In genomic region chr19:39410620-39411005, GRCh38 we compare ENCODE assay signal across 1 cellular context.
TF ChIP-seq lines count a peak whose summit lies in the region.

No MANE protein-coding gene starts in this region.

TF ChIP-seq in H1, 55 proteins besides CTCF, POLR2A, EP300 and RAD21:
- TF ChIP-seq RBBP5 (IDR thresholded peaks at IDR 0.05; ENCODE audit: borderline replicate concordance, low read depth, low read length) (no peak), SRF (IDR thresholded peaks at IDR 0.05; ENCODE audit: low read depth, low read length) (no peak), CHD1 (IDR thresholded peaks at IDR 0.05; ENCODE audit: low read depth, low read length) (no peak)
